Comparison of ENCODE assay signal across 9 cellular contexts in genomic region chr13:41945926-41946325, GRCh38.
"Had no signal": no experiment of that assay in that cellular context is flagged by ENCODE, and none has a peak within 500 bp of the region (broad histone marks: within the 10 kb centered on the region; RNA-seq: fewer than 3 reads in every experiment).

No MANE protein-coding gene starts in this region.

- ATAC-seq: HCT116 had no signal

- H3K4me3 Mint-ChIP-seq: IgD-negative memory B cell had no signal

- H3K4me3 ChIP-seq: GM23248, HAP-1 had no signal

- H3K27ac ChIP-seq: GM23248, HL-60 had no signal

- H3K4me1 ChIP-seq: HAP-1 had no signal

- H3K9ac ChIP-seq: GM23248 had no signal

- DNase-seq: GM23248, GOT3, H7, KBM-7 had no signal

- H3K27me3 Mint-ChIP-seq: IgD-negative memory B cell had no signal

- FAIRE-seq: HepG2 had no signal

- H2AFZ ChIP-seq: GM23248 had no signal
